7 cellular contexts compared by ENCODE assay signal in genomic region chr7:22399091-22399490, GRCh38.
"Had no signal": no experiment of that assay in that cellular context is flagged by ENCODE, and none has a peak within 500 bp of the region (broad histone marks: within the 10 kb centered on the region; RNA-seq: fewer than 3 reads in every experiment).

No MANE protein-coding gene starts in this region.

- H3K4me3 ChIP-seq: GM23338 had no signal

- H3K4me3 Mint-ChIP-seq: GM23338, H9, IgD-negative memory B cell had no signal

- H3K27ac Mint-ChIP-seq: GM23338, H9 had no signal

- ATAC-seq: GM23338, HepG2 had no signal

- H3K9me3 Mint-ChIP-seq: GM23338, H9 had no signal

- FAIRE-seq: H1, H54, HepG2 had no signal

- DNase-seq: H9, HCEC 1CT had no signal
